9 cellular contexts compared by ENCODE assay signal in the genomic region with DNA sequence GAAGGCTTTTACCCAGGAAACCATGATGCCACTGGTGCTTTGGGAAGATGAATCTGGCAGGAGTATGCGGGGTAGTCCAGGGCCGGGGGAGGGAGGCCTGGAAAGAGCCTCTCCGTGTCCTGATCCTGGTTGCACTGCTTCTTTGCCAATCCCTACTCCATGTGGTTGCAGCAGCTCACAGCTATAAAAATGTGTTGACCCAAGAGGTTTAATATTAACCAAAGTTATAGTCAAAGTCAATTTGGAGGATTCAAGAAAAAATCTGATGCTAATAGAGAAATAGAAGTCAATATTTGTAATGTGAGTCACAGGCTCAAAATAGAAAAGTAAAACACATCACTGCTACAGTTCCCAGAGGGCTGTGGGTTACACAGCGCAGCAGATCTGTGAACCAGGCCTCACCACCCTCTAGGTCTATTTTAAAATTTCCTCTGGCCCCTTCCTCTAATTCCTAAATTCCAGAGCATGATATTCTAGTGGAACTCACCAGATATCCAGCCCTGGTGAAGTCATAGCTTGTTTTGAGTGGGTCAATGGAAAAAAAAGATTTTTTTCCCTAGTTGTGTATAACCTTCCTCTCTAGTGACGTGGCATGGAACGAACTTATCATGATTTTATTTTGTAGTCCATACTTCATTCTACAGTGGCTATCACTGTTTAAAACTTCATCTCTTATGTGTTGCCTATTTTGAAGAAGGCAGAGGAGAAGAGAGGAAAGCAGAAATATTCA.
DNase-seq lines count a peak whose midpoint lies in the region; ATAC-seq and TF ChIP-seq lines count a peak whose summit lies in the region.
"Had no signal": no experiment of that assay in that cellular context is flagged by ENCODE, and none has a peak within 500 bp of the region (broad histone marks: within the 10 kb centered on the region; RNA-seq: fewer than 3 reads in every experiment).

No MANE protein-coding gene starts in this region.

- no peaks in the 10 kb centered on the region for H3K9me3 ChIP-seq in GM23248 (ENCODE audit: low read depth)
- H3K9me3 ChIP-seq in left lung = no peaks in the 10 kb centered on the region
- H3K9me3 ChIP-seq in thoracic aorta = no peaks in the 10 kb centered on the region

- TF ChIP-seq CTCF in chondrocyte (IDR thresholded peaks at IDR 0.05) = no peak
- no peak for TF ChIP-seq CTCF in left lung (IDR thresholded peaks at IDR 0.05)
- TF ChIP-seq CTCF in thoracic aorta (IDR thresholded peaks at IDR 0.05) = no peak
- no peak for TF ChIP-seq CTCF in RWPE1 (conservative IDR thresholded peaks at IDR 0.05; ENCODE audit: low read depth)
- TF ChIP-seq CTCF in GM13976 (IDR thresholded peaks at IDR 0.05; ENCODE audit: borderline replicate concordance, control extremely low read depth, extremely low read depth, insufficient read depth, missing control alignments) = no peak

- peaks cover 2% of the 10 kb centered on the region for H3K9me3 Mint-ChIP-seq in chondrocyte (ENCODE audit: low read depth)

- DNase-seq in GM23248 (peak; percentile 74), chondrocyte (ENCODE audit: low spot score) (no peak), left lung (peak in 1 of 2 donors; percentile 41), thoracic aorta (ENCODE audit: low spot score) (no peak), RWPE1 (ENCODE audit: low spot score) (no peak), GM13976 (ENCODE audit: low spot score) (no peak), Kasumi-1 (lab: John Stamatoyannopoulos, UW) (no peak)
- DNase-seq: GOT3 had no signal

- ATAC-seq in left lung = peak; percentile 63
- peak; percentile 78 for ATAC-seq in thoracic aorta (ENCODE audit: insufficient number of reproducible peaks, low FRiP score, low read depth)
- ATAC-seq in HG03025 (IDR thresholded peaks at IDR 0.05; ENCODE audit: low FRiP score, unreplicated experiment) = no peak

- H3K4me3 ChIP-seq in GM23248 = no peak overlapping the region
- H3K4me3 ChIP-seq in left lung = no peak overlapping the region
- no peak overlapping the region for H3K4me3 ChIP-seq in thoracic aorta

- no peaks in the 10 kb centered on the region for H3K27me3 Mint-ChIP-seq in chondrocyte (ENCODE audit: low read depth)

- no peaks in the 10 kb centered on the region for H3K36me3 Mint-ChIP-seq in chondrocyte (ENCODE audit: low read depth)

- H3K27ac ChIP-seq in GM23248 (peak overlapping the region; percentile 41), left lung (peak overlapping the region; percentile 66 to 86), thoracic aorta (peak overlapping the region; percentile 81 to 85), RWPE1 (no peak overlapping the region)

- in situ Hi-C loops in GM23248 (cut with MboI) = no loop called here
- in situ Hi-C loops in GM13976 (cut with MboI; ENCODE audit: low sequenced_read_pairs, unreplicated experiment) = no loop called here

- peak overlapping the region; percentile 96 for H3K27ac Mint-ChIP-seq in chondrocyte (ENCODE audit: unreplicated experiment)

- H3K9ac ChIP-seq in GM23248 = peak overlapping the region; percentile 55

- 42 to 52% methylated on average over 6 of the region's 6 CpGs for WGBS in GM23248 (ENCODE audit: low coverage in 1 of 2, low lambda C conversion rate in 2 of 2, missing lambda C conversion rate in 2 of 2), 2 experiments

- peaks cover 69% of the 10 kb centered on the region for H3K4me1 Mint-ChIP-seq in chondrocyte (ENCODE audit: low read depth)

- no peak overlapping the region for H3K4me3 Mint-ChIP-seq in chondrocyte (ENCODE audit: unreplicated experiment)

- intact Hi-C loops in left lung (cut with DNase I) = no loop called here

- H3K27me3 ChIP-seq in GM23248 (replicated peaks; ENCODE audit: insufficient read depth) (no peaks in the 10 kb centered on the region), left lung (no peaks in the 10 kb centered on the region), thoracic aorta (replicated peaks; ENCODE audit: insufficient read depth) (no peaks in the 10 kb centered on the region)

- no peaks in the 10 kb centered on the region for H3K9me2 ChIP-seq in GM23248 (ENCODE audit: insufficient read depth)

- CTCF ChIA-PET in RWPE1 (lab: Yijun Ruan, JAX) = interaction anchor here (0.6 kb wide), 1 partner anchor 40 kb away, joined by 3 read pairs; no protein-coding TSS in a partner anchor

- H3F3A ChIP-seq in GM23248 (ENCODE audit: insufficient read depth) = 0 out of 2 replicates have a peak, but pooled peaks cover 4% of the 10 kb centered on the region

- H3K36me3 ChIP-seq in GM23248 (ENCODE audit: low read depth) (no peaks in the 10 kb centered on the region), left lung (no peaks in the 10 kb centered on the region), thoracic aorta (no peaks in the 10 kb centered on the region)

- peaks cover 17% of the 10 kb centered on the region for H3K4me1 ChIP-seq in GM23248 (ENCODE audit: insufficient read depth)
- H3K4me1 ChIP-seq in left lung = peaks cover 11 to 56% of the 10 kb centered on the region in 2 donors
- H3K4me1 ChIP-seq in thoracic aorta (ENCODE audit: control insufficient read depth in 1 of 2, low read depth in 2 of 2) = peaks cover 7 to 47% of the 10 kb centered on the region in 2 donors

- no peaks in the 10 kb centered on the region for H3K79me2 ChIP-seq in GM23248 (ENCODE audit: insufficient read depth)

- H4K20me1 ChIP-seq in GM23248 (ENCODE audit: insufficient read depth) = no peaks in the 10 kb centered on the region

- H3K4me2 ChIP-seq in GM23248 (ENCODE audit: unreplicated experiment) = no peak overlapping the region

- POLR2A ChIA-PET in RWPE1 (lab: Yijun Ruan, JAX; ENCODE audit: low non-redundant PET) = no interaction called here

- peak overlapping the region; percentile 53 for H2AFZ ChIP-seq in GM23248
